ENCODE assay signal across 12 cellular contexts in the genomic region with DNA sequence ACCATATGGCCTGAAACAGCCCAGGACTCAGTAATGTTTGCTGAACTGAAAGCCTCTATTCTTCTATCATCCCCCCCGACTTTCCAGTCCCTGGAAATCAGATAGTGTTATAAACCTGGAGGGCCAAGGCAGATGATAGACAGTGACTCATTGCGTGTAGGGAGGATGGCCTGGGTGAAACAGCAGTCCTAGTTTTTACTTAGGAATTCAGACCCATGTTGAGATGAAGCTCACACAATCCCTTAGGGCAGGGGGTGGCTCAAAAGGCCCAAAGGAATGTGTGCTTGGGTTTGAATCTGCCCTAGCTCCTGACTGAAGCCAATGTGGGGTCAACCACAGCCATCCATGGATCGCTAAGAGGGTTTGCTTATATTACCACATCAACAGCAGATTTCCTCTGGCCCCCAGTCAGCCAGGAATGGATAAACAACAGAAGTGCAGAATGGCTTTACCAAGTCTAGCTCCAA. TPM values are rescaled to one million over a fixed set of nuclear protein-coding genes. Genes with fewer than 3 reads are reported as not detected.
DNase-seq lines count a peak whose midpoint lies in the region; ATAC-seq and TF ChIP-seq lines count a peak whose summit lies in the region.
"Had no signal": no experiment of that assay in that cellular context is flagged by ENCODE, and none has a peak within 500 bp of the region (broad histone marks: within the 10 kb centered on the region; RNA-seq: fewer than 3 reads in every experiment).

No MANE protein-coding gene starts in this region.

- H3K4me3 ChIP-seq in PC-3 (ENCODE audit: low read length), result no peak overlapping the region
- H3K4me3 ChIP-seq in trophoblast cell (ENCODE audit: low read depth, low read length), result no peak overlapping the region
- H3K4me3 ChIP-seq in CD4-positive, alpha-beta memory T cell (ENCODE audit: low read length in 2 of 2), result no peak overlapping the region
- H3K4me3 ChIP-seq: ascending aorta had no signal

- H2BK120ac ChIP-seq in trophoblast cell (ENCODE audit: insufficient read depth, low read length, poor library complexity), result peak overlapping the region; percentile 57

- no peaks in the 10 kb centered on the region for H3K36me3 Mint-ChIP-seq in T-helper 2 cell treated with Interferon-gamma antibody and Interleukin-4, amounts not matched to agents 5 μg/mL and 100 μg/mL, for 36 hours (ENCODE audit: low read depth)
- no peaks in the 10 kb centered on the region for H3K36me3 Mint-ChIP-seq in CD4-positive, alpha-beta memory T cell
- H3K36me3 Mint-ChIP-seq in activated naive CD4-positive, alpha-beta T cell treated with anti-CD3 and anti-CD28 coated beads, Interleukin-2, amount 50 U/mL, for 72 hours, result no peaks in the 10 kb centered on the region

- peaks cover 29% of the 10 kb centered on the region for H3K27me3 Mint-ChIP-seq in T-helper 2 cell treated with Interferon-gamma antibody and Interleukin-4, amounts not matched to agents 5 μg/mL and 100 μg/mL, for 36 hours (ENCODE audit: low read depth)
- H3K27me3 Mint-ChIP-seq in CD4-positive, alpha-beta memory T cell, result peaks cover 10 to 12% of the 10 kb centered on the region in 2 donors

- no peaks in the 10 kb centered on the region for H3K27me3 ChIP-seq in PC-3 (ENCODE audit: low read length)
- H3K27me3 ChIP-seq in trophoblast cell (ENCODE audit: insufficient read depth, low read length), result no peaks in the 10 kb centered on the region
- no peaks in the 10 kb centered on the region for H3K27me3 ChIP-seq in CD4-positive, alpha-beta memory T cell (ENCODE audit: insufficient read depth, low read length)
- H3K27me3 ChIP-seq: ascending aorta had no signal

- no peak overlapping the region for H2AK5ac ChIP-seq in trophoblast cell (ENCODE audit: low read length)

- no peak overlapping the region for H3K18ac ChIP-seq in trophoblast cell (ENCODE audit: low read length)

- H3K4ac ChIP-seq in trophoblast cell (ENCODE audit: low read depth, low read length), result no peak overlapping the region

- H3K9me3 Mint-ChIP-seq in T-helper 2 cell treated with Interferon-gamma antibody and Interleukin-4, amounts not matched to agents 5 μg/mL and 100 μg/mL, for 36 hours, result no peaks in the 10 kb centered on the region
- peaks cover 0 to 1% (median 0%) of the 10 kb centered on the region in 8 donors for H3K9me3 Mint-ChIP-seq in CD4-positive, alpha-beta memory T cell
- H3K9me3 Mint-ChIP-seq in activated naive CD4-positive, alpha-beta T cell treated with anti-CD3 and anti-CD28 coated beads, Interleukin-2, amount 50 U/mL, for 72 hours, result no peaks in the 10 kb centered on the region
- H3K9me3 Mint-ChIP-seq: memory B cell had no signal

- H2AFZ ChIP-seq in PC-3 (ENCODE audit: low read length) (no peak overlapping the region; the same call in 1 of the 2 replicates), trophoblast cell (ENCODE audit: insufficient read depth, low read length, poor library complexity) (no peak overlapping the region)

- H2BK5ac ChIP-seq in trophoblast cell (ENCODE audit: low read depth, low read length, poor library complexity), result peak overlapping the region; percentile 68

- H3K9me3 ChIP-seq in PC-3 (ENCODE audit: low read length) (no peaks in the 10 kb centered on the region), trophoblast cell (ENCODE audit: insufficient read depth, low read depth, low read length) (no peaks in the 10 kb centered on the region)
- H3K9me3 ChIP-seq in CD4-positive, alpha-beta memory T cell (ENCODE audit: control insufficient read depth in 1 of 2, low read length in 2 of 2), result no peaks in the 10 kb centered on the region
- H3K9me3 ChIP-seq: ascending aorta had no signal

- no peak overlapping the region for H4K8ac ChIP-seq in trophoblast cell (ENCODE audit: low read depth, low read length)

- no CpG with 5 or more reads among the region's 3 CpGs for WGBS in trophoblast cell (ENCODE audit: extremely low coverage, insufficient coverage, insufficient read length)

- peak; percentile 63 for ATAC-seq in PC-3
- ATAC-seq in activated naive CD4-positive, alpha-beta T cell treated with anti-CD3 and anti-CD28 coated beads, Interleukin-2, amount 50 U/mL, for 72 hours, result no peak
- ATAC-seq: right cardiac atrium, T-helper 17 cell had no signal

- POLR2A ChIA-PET in PC-3 (lab: Charles Lee; ENCODE audit: unreplicated experiment), result no interaction called here
- POLR2A ChIA-PET in CD4-positive, alpha-beta memory T cell (lab: Charles Lee; ENCODE audit: partially characterized antibody), result no interaction called here

- no peaks in the 10 kb centered on the region for H3K4me1 Mint-ChIP-seq in T-helper 2 cell treated with Interferon-gamma antibody and Interleukin-4, amounts not matched to agents 5 μg/mL and 100 μg/mL, for 36 hours (ENCODE audit: low read depth)
- H3K4me1 Mint-ChIP-seq in CD4-positive, alpha-beta memory T cell, result no peaks in the 10 kb centered on the region
- H3K4me1 Mint-ChIP-seq: memory B cell, T-helper 17 cell had no signal

- peaks cover 20% of the 10 kb centered on the region for H3K79me1 ChIP-seq in trophoblast cell (ENCODE audit: low read length)

- H3K27ac Mint-ChIP-seq in T-helper 2 cell treated with Interferon-gamma antibody and Interleukin-4, amounts not matched to agents 5 μg/mL and 100 μg/mL, for 36 hours, result no peak overlapping the region
- no peak overlapping the region for H3K27ac Mint-ChIP-seq in CD4-positive, alpha-beta memory T cell
- H3K27ac Mint-ChIP-seq in activated naive CD4-positive, alpha-beta T cell treated with anti-CD3 and anti-CD28 coated beads, Interleukin-2, amount 50 U/mL, for 72 hours, result no peak overlapping the region
- H3K27ac Mint-ChIP-seq: memory B cell, T-helper 17 cell had no signal

- no peak overlapping the region for H4K91ac ChIP-seq in trophoblast cell (ENCODE audit: low read depth, low read length)

- no peaks in the 10 kb centered on the region for H3K9me2 ChIP-seq in PC-3 (replicated peaks; ENCODE audit: low read length)

- H3K36me3 ChIP-seq in PC-3 (ENCODE audit: low read depth, low read length), result no peaks in the 10 kb centered on the region
- H3K36me3 ChIP-seq in trophoblast cell (ENCODE audit: control insufficient read depth in 1 of 2, insufficient read depth in 2 of 2, low read length in 2 of 2), result no peaks in the 10 kb centered on the region
- H3K36me3 ChIP-seq in CD4-positive, alpha-beta memory T cell (ENCODE audit: insufficient read depth, low read length), result no peaks in the 10 kb centered on the region
- H3K36me3 ChIP-seq: ascending aorta had no signal

- DNase-seq in GM03348 (ENCODE audit: low spot score), result peak; percentile 88
- DNase-seq in PC-3, result peak; percentile 96
- peak; percentile 59 for DNase-seq in epidermal melanocyte (ENCODE audit: insufficient read length, low spot score)
- peak; percentile 46 to 55 for DNase-seq in trophoblast cell
- no peak for DNase-seq in T-helper 2 cell treated with Interferon-gamma antibody and Interleukin-4, amounts not matched to agents 5 μg/mL and 100 μg/mL, for 36 hours (ENCODE audit: low spot score)
- no peak for DNase-seq in CD4-positive, alpha-beta memory T cell
- DNase-seq in activated naive CD4-positive, alpha-beta T cell treated with anti-CD3 and anti-CD28 coated beads, Interleukin-2, amount 50 U/mL, for 72 hours (ENCODE audit: low spot score in 2 of 2), result no peak
- no peak for DNase-seq in NCI-H2029 (lab: John Stamatoyannopoulos, UW)
- DNase-seq: right cardiac atrium, T-helper 17 cell had no signal

- no peaks in the 10 kb centered on the region for H4K20me1 ChIP-seq in PC-3 (ENCODE audit: low read length)

- no peak overlapping the region for H3K23ac ChIP-seq in trophoblast cell (ENCODE audit: low read length)

- peak overlapping the region; percentile 54 for H3K4me2 ChIP-seq in PC-3 (ENCODE audit: low read length)
- no peak overlapping the region for H3K4me2 ChIP-seq in trophoblast cell (ENCODE audit: low read length)

- no peak overlapping the region for H3K4me3 Mint-ChIP-seq in T-helper 2 cell treated with Interferon-gamma antibody and Interleukin-4, amounts not matched to agents 5 μg/mL and 100 μg/mL, for 36 hours
- no peak overlapping the region for H3K4me3 Mint-ChIP-seq in CD4-positive, alpha-beta memory T cell
- H3K4me3 Mint-ChIP-seq: memory B cell, T-helper 17 cell had no signal

- peaks cover 5% of the 10 kb centered on the region; the same call in 1 of the 2 replicates for H3K79me2 ChIP-seq in PC-3 (ENCODE audit: low read length)
- no peaks in the 10 kb centered on the region for H3K79me2 ChIP-seq in trophoblast cell (ENCODE audit: control insufficient read depth, insufficient read depth, low read length, poor library complexity)

- H3K27ac ChIP-seq in PC-3 (ENCODE audit: low read length), result peak overlapping the region; percentile 55
- peak overlapping the region; percentile 85 for H3K27ac ChIP-seq in trophoblast cell (ENCODE audit: low read depth, low read length)
- H3K27ac ChIP-seq in CD4-positive, alpha-beta memory T cell (ENCODE audit: low read depth, low read length), result no peak overlapping the region
- H3K27ac ChIP-seq: ascending aorta had no signal

- H3K4me1 ChIP-seq in PC-3 (ENCODE audit: insufficient read depth, low read length) (peaks cover 70% of the 10 kb centered on the region), trophoblast cell (ENCODE audit: control insufficient read depth in 1 of 2, insufficient read depth in 2 of 2, low read length in 2 of 2) (peaks cover 5 to 20% of the 10 kb centered on the region in 2 experiments)
- H3K4me1 ChIP-seq in CD4-positive, alpha-beta memory T cell (ENCODE audit: insufficient read depth, low read length), result no peaks in the 10 kb centered on the region
- H3K4me1 ChIP-seq: ascending aorta had no signal

- H2BK12ac ChIP-seq in trophoblast cell (ENCODE audit: low read length), result peak overlapping the region; percentile 77

- H4K12ac ChIP-seq in trophoblast cell (ENCODE audit: low read depth, low read length), result no peak overlapping the region

- no peak for TF ChIP-seq CTCF in PC-3 (conservative IDR thresholded peaks at IDR 0.05; ENCODE audit: low read depth, low read length)

- H3F3A ChIP-seq in PC-3 (ENCODE audit: low read length, unreplicated experiment), result no peaks in the 10 kb centered on the region

- H3K14ac ChIP-seq in trophoblast cell (ENCODE audit: low read length), result peak overlapping the region; percentile 73

- BruUV-seq in PC-3 (replicated peaks; lab: Mats Ljungman, UMichigan), result no TSS peak

- H3K9ac ChIP-seq in PC-3 (ENCODE audit: low read length) (no peak overlapping the region), trophoblast cell (ENCODE audit: low read length) (no peak overlapping the region)

- intact Hi-C loops in PC-3 (cut with micrococcal nuclease), result loop anchor here (5.0 kb wide), 1 partner anchor 123 kb away; no protein-coding TSS in a partner anchor
- intact Hi-C loops in CD4-positive, alpha-beta memory T cell (cut with micrococcal nuclease), result no loop called here

- CTCF ChIA-PET in PC-3 (lab: Charles Lee), result no interaction called here
- CTCF ChIA-PET in CD4-positive, alpha-beta memory T cell (lab: Charles Lee; ENCODE audit: partially characterized antibody), result no interaction called here

RNA-seq across cellular contexts. Expression of gene CALM2, which starts 22.7 kb away (rescaled TPM):
- total RNA-seq in PC-3 (2014; rRNA removed), result 382 and 393 TPM in 2 replicates
- 455 and 462 TPM in 2 replicates for polyA plus RNA-seq in trophoblast cell (2013)
- total RNA-seq in CD4-positive, alpha-beta memory T cell, result 100 to 1,000 TPM; 276 to 293 TPM
- 1,000 to 10,000 TPM in 1 of 2 donors, 100 to 1,000 TPM in 1; 804 to 1,411 TPM for polyA plus RNA-seq in CD4-positive, alpha-beta memory T cell
- 100 to 1,000 TPM; 327 to 430 TPM for total RNA-seq in activated naive CD4-positive, alpha-beta T cell treated with anti-CD3 and anti-CD28 coated beads, Interleukin-2, amount 50 U/mL, for 72 hours

RNA-seq across cellular contexts. Expression of gene STPG4, which starts 43.9 kb away (rescaled TPM):
- 2.4 TPM in 1 of 2 replicates, not detected in the other for total RNA-seq in PC-3 (2014; rRNA removed)
- polyA plus RNA-seq in trophoblast cell (2013), result 0.15 TPM in 1 of 2 replicates, not detected in the other
- under 1 TPM; 0.58 to 0.72 TPM for total RNA-seq in CD4-positive, alpha-beta memory T cell
- polyA plus RNA-seq in CD4-positive, alpha-beta memory T cell, result not detected
- under 1 TPM in 1 of 2 donors, not detected in 1; 0.55 TPM for total RNA-seq in activated naive CD4-positive, alpha-beta T cell treated with anti-CD3 and anti-CD28 coated beads, Interleukin-2, amount 50 U/mL, for 72 hours
- total RNA-seq: ascending aorta had no signal
- polyA plus RNA-seq: right cardiac atrium had no signal

Comparison
In these comparisons a context has a peak if more than half of its experiments do, and no peak if none do; other contexts are left out.
1. DNase-seq: peak in GM03348 (single experiment), PC-3 (single experiment), epidermal melanocyte (single experiment) and trophoblast cell (2 of 2); none in T-helper 2 cell treated with Interferon-gamma antibody and Interleukin-4, amounts not matched to agents 5 μg/mL and 100 μg/mL, for 36 hours (single experiment), CD4-positive, alpha-beta memory T cell (0 of 5), activated naive CD4-positive, alpha-beta T cell treated with anti-CD3 and anti-CD28 coated beads, Interleukin-2, amount 50 U/mL, for 72 hours (0 of 2) and NCI-H2029 (single experiment).